In genomic region chr15:82113116-82113715, GRCh38 we compare ENCODE assay signal across 17 cellular contexts.
DNase-seq lines count a peak whose midpoint lies in the region; ATAC-seq, FAIRE-seq and TF ChIP-seq lines count a peak whose summit lies in the region.
"Had no signal": no experiment of that assay in that cellular context is flagged by ENCODE, and none has a peak within 500 bp of the region (broad histone marks: within the 10 kb centered on the region; RNA-seq: fewer than 3 reads in every experiment).

No MANE protein-coding gene starts in this region.

- CTCF ChIA-PET in RWPE1 (lab: Yijun Ruan, JAX): interaction anchor here (0.5 kb wide), 1 partner anchor 691 kb away, joined by 3 read pairs; no protein-coding TSS in a partner anchor

- peaks cover 9% of the 10 kb centered on the region for H3K4me1 Mint-ChIP-seq in astrocyte (ENCODE audit: low read depth, unreplicated experiment)

- H3K4me3 Mint-ChIP-seq in astrocyte (ENCODE audit: unreplicated experiment): no peak overlapping the region

- H3K79me2 ChIP-seq in astrocyte (ENCODE audit: insufficient read depth, low read length): no peaks in the 10 kb centered on the region
- H3K79me2 ChIP-seq in osteoblast (ENCODE audit: insufficient read depth, low read length): no peaks in the 10 kb centered on the region

- intact Hi-C loops in cardiac septum (cut with DNase I): no loop called here

- H3K4me1 ChIP-seq in astrocyte (ENCODE audit: insufficient read depth, low read length) (no peaks in the 10 kb centered on the region), osteoblast (ENCODE audit: insufficient read depth, low read length) (no peaks in the 10 kb centered on the region)

- H3K9me3 ChIP-seq in astrocyte (ENCODE audit: insufficient read depth, low read depth, low read length): no peaks in the 10 kb centered on the region
- no peaks in the 10 kb centered on the region for H3K9me3 ChIP-seq in osteoblast (ENCODE audit: low read depth, low read length)

- H3K36me3 ChIP-seq in astrocyte (ENCODE audit: insufficient read depth, low read length) (no peaks in the 10 kb centered on the region), osteoblast (ENCODE audit: insufficient read depth, low read length) (no peaks in the 10 kb centered on the region)

- peaks cover 27% of the 10 kb centered on the region for H3K36me3 Mint-ChIP-seq in astrocyte (ENCODE audit: low read depth, unreplicated experiment)

- ATAC-seq in GM19455 (IDR thresholded peaks at IDR 0.05; ENCODE audit: unreplicated experiment): no peak

- H3K4me2 ChIP-seq in astrocyte (ENCODE audit: low read length) (no peak overlapping the region), osteoblast (ENCODE audit: insufficient read depth, low read length) (no peak overlapping the region)

- TF ChIP-seq CTCF in astrocyte (IDR thresholded peaks at IDR 0.05; ENCODE audit: insufficient read depth, low read depth, low read length): no peak
- TF ChIP-seq CTCF in osteoblast (IDR thresholded peaks at IDR 0.05; ENCODE audit: extremely low read depth, low read depth, low read length): no peak
- no peak for TF ChIP-seq CTCF in RWPE1 (conservative IDR thresholded peaks at IDR 0.05; ENCODE audit: low read depth)

- peaks cover 4% of the 10 kb centered on the region for H3K27me3 Mint-ChIP-seq in astrocyte (ENCODE audit: low read depth, unreplicated experiment)

- peak; percentile 26 for DNase-seq in HT1080 (ENCODE audit: low read depth)
- DNase-seq in astrocyte (ENCODE audit: low read depth): no peak
- DNase-seq in hepatic stellate cell (ENCODE audit: low spot score): peak; percentile 31
- DNase-seq in osteoblast (ENCODE audit: insufficient read length, low spot score, missing footprints): no peak
- DNase-seq in cardiac septum (ENCODE audit: low spot score): no peak
- DNase-seq in RWPE1 (ENCODE audit: low spot score): no peak
- DNase-seq in NCI-H2171 treated with DMSO at 0.1 percent for 48 hours (lab: John Stamatoyannopoulos, UW): no peak
- DNase-seq: COR-L47; NCI-H1105 treated with DMSO at 0.1 percent for 48 hours; NCI-H1694 treated with DMSO at 0.1 percent for 48 hours; NCI-H446; NCI-H69; NK-92 treated with Interleukin-12 subunit alpha and Interleukin-12 subunit beta, amount 100 ng/mL, for 24 hours; RPMI8226 had no signal

- no peak overlapping the region for H3K9ac ChIP-seq in astrocyte (ENCODE audit: low read length)

- H3K4me3 ChIP-seq in astrocyte (ENCODE audit: insufficient read depth, low read depth, low read length) (no peak overlapping the region), osteoblast (ENCODE audit: insufficient read depth, low read length) (no peak overlapping the region)

- H3K27me3 ChIP-seq in astrocyte (ENCODE audit: insufficient read depth, low read length): no peaks in the 10 kb centered on the region
- H3K27me3 ChIP-seq in osteoblast (ENCODE audit: insufficient read depth, low read length): no peaks in the 10 kb centered on the region

- H3K27ac Mint-ChIP-seq in astrocyte (ENCODE audit: unreplicated experiment): no peak overlapping the region

- H3K9me3 Mint-ChIP-seq in astrocyte (ENCODE audit: unreplicated experiment): peaks cover 5% of the 10 kb centered on the region

- POLR2A ChIA-PET in RWPE1 (lab: Yijun Ruan, JAX; ENCODE audit: low non-redundant PET): no interaction called here

- no peak overlapping the region for H2AFZ ChIP-seq in astrocyte (ENCODE audit: low read depth, low read length)
- H2AFZ ChIP-seq in osteoblast (ENCODE audit: low read length): peak overlapping the region; percentile 26

- H4K20me1 ChIP-seq in astrocyte (ENCODE audit: insufficient read depth, low read length) (no peaks in the 10 kb centered on the region), osteoblast (ENCODE audit: insufficient read depth, low read length) (no peaks in the 10 kb centered on the region)

- H3K27ac ChIP-seq in astrocyte (ENCODE audit: low read depth, low read length) (no peak overlapping the region), osteoblast (ENCODE audit: low read depth, low read length) (no peak overlapping the region), RWPE1 (no peak overlapping the region)
- H3K27ac ChIP-seq: C4-2B had no signal

- FAIRE-seq in astrocyte (lab: Jason Lieb, UNC): peak; percentile 9
- FAIRE-seq: H54 had no signal

Comparison
In these comparisons a context has a peak if more than half of its experiments do, and no peak if none do; other contexts are left out.
1. DNase-seq: peak in HT1080 (single experiment) and hepatic stellate cell (single experiment); none in astrocyte (single experiment), osteoblast (single experiment), cardiac septum (single experiment), RWPE1 (single experiment) and NCI-H2171 treated with DMSO at 0.1 percent for 48 hours (single experiment).